8 cellular contexts compared by ENCODE assay signal in genomic region chr10:11782793-11783557, GRCh38. TPM values are rescaled to one million over a fixed set of nuclear protein-coding genes. Genes with fewer than 3 reads are reported as not detected.
A peak's percentile ranks its signal among the peaks of the same experiment; 100 is the strongest.
DNase-seq lines count a peak whose midpoint lies in the region; ATAC-seq and TF ChIP-seq lines count a peak whose summit lies in the region.

No MANE protein-coding gene starts in this region.

- no peak overlapping the region for H3K56ac ChIP-seq in mesendoderm (ENCODE audit: low read length)

- H3F3A ChIP-seq in OCI-LY1 (ENCODE audit: insufficient read depth, low read length) = no peaks in the 10 kb centered on the region

- H4K5ac ChIP-seq in mesendoderm (ENCODE audit: low read length) = no peak overlapping the region

- no peaks in the 10 kb centered on the region for H3K9me2 ChIP-seq in OCI-LY1 (ENCODE audit: low read depth, low read length)

- peak; percentile 61 for TF ChIP-seq CTCF in OCI-LY1 (IDR thresholded peaks at IDR 0.05; ENCODE audit: low read length)

- no peaks in the 10 kb centered on the region for H3K9me3 ChIP-seq in OCI-LY1 (ENCODE audit: low read length)

- WGBS in mesendoderm (ENCODE audit: extremely low coverage, insufficient coverage, low lambda C conversion rate) = no CpG with 5 or more reads among the region's 18 CpGs

- no peak overlapping the region for H2BK15ac ChIP-seq in mesendoderm (replicated peaks; ENCODE audit: low read depth)

- DNase-seq in 8988T (peak; percentile 36), EL (peak; percentile 61), dedifferentiated amniotic fluid mesenchymal stem cell (ENCODE audit: extremely low spot score) (peak; percentile 72), mesendoderm (peak; percentile 77), HK-2 (ENCODE audit: unreplicated experiment) (no peak)
- no peak for DNase-seq in activated effector memory CD4-positive, alpha-beta T cell treated with Interleukin-2 at 50 U/mL for 16 hours

- no peak overlapping the region for H3K4me2 ChIP-seq in OCI-LY1 (ENCODE audit: low read length)
- H3K4me2 ChIP-seq in mesendoderm (ENCODE audit: low read length) = no peak overlapping the region

- no peak overlapping the region for H4K8ac ChIP-seq in mesendoderm (ENCODE audit: low read depth, low read length)

- H4K20me1 ChIP-seq in OCI-LY1 (ENCODE audit: insufficient read depth, low read length) = no peaks in the 10 kb centered on the region

- H3K4me1 ChIP-seq in OCI-LY1 (ENCODE audit: insufficient read depth, low read length, severe bottlenecking) (no peaks in the 10 kb centered on the region), mesendoderm (ENCODE audit: control insufficient read depth, low read depth, low read length) (no peaks in the 10 kb centered on the region)

- H3K79me2 ChIP-seq in OCI-LY1 (ENCODE audit: insufficient read depth, low read length) (no peaks in the 10 kb centered on the region), mesendoderm (ENCODE audit: control insufficient read depth, insufficient read depth, low read length) (no peaks in the 10 kb centered on the region)

- ATAC-seq in HG03159 (IDR thresholded peaks at IDR 0.05; ENCODE audit: unreplicated experiment) = peak; percentile 76

- H3K9ac ChIP-seq in OCI-LY1 (ENCODE audit: low read length) = no peak overlapping the region
- no peak overlapping the region for H3K9ac ChIP-seq in mesendoderm (ENCODE audit: low read length)

- no peak overlapping the region for H2BK120ac ChIP-seq in mesendoderm (ENCODE audit: low read depth, low read length)

- H3K27ac ChIP-seq in OCI-LY1 (ENCODE audit: low read depth, low read length, poor library complexity, severe bottlenecking) = no peak overlapping the region
- H3K27ac ChIP-seq in mesendoderm (ENCODE audit: low read depth, low read length) = no peak overlapping the region

- H2AK5ac ChIP-seq in mesendoderm (ENCODE audit: low read length) = no peak overlapping the region

- H3K36me3 ChIP-seq in OCI-LY1 (ENCODE audit: insufficient read depth, low read length) (no peaks in the 10 kb centered on the region), mesendoderm (ENCODE audit: control insufficient read depth, insufficient read depth, low read length) (no peaks in the 10 kb centered on the region)

- H3K4me3 ChIP-seq in OCI-LY1 (ENCODE audit: low read depth, low read length, poor library complexity, severe bottlenecking) (no peak overlapping the region), mesendoderm (ENCODE audit: low read length) (no peak overlapping the region)

- H3K4ac ChIP-seq in mesendoderm (ENCODE audit: low read depth, low read length) = no peak overlapping the region

- no peak overlapping the region for H2BK5ac ChIP-seq in mesendoderm (ENCODE audit: low read length)

- H2AFZ ChIP-seq in OCI-LY1 (ENCODE audit: low read length) = no peak overlapping the region

- no peak overlapping the region for H3K18ac ChIP-seq in mesendoderm (ENCODE audit: low read length)

- H3K27me3 ChIP-seq in OCI-LY1 (ENCODE audit: insufficient read depth, low read length) = no peaks in the 10 kb centered on the region; the same call in 1 of the 2 replicates
- no peaks in the 10 kb centered on the region for H3K27me3 ChIP-seq in mesendoderm (ENCODE audit: insufficient read depth, low read length, poor library complexity)

- H3K23ac ChIP-seq in mesendoderm (ENCODE audit: low read length) = no peak overlapping the region

- H3K79me1 ChIP-seq in mesendoderm (ENCODE audit: low read length) = no peaks in the 10 kb centered on the region

RNA-seq across cellular contexts. Expression of gene PROSER2, which starts 40.2 kb away (rescaled TPM):
- 9.8 TPM for polyA plus RNA-seq in mesendoderm (2013, experiment 1 of 2)
- polyA plus RNA-seq in mesendoderm (2013, experiment 2 of 2) = 9.5 TPM

RNA-seq across cellular contexts. Expression of gene ECHDC3, which starts 40.8 kb away (rescaled TPM):
- polyA plus RNA-seq in mesendoderm (2013, experiment 1 of 2) = 7.4 TPM
- polyA plus RNA-seq in mesendoderm (2013, experiment 2 of 2) = 6.2 TPM

Comparison
In these comparisons a context has a peak if more than half of its experiments do, and no peak if none do; other contexts are left out.
1. DNase-seq: peak in 8988T (single experiment), EL (single experiment), dedifferentiated amniotic fluid mesenchymal stem cell (single experiment) and mesendoderm (single experiment); none in HK-2 (single experiment) and activated effector memory CD4-positive, alpha-beta T cell treated with Interleukin-2 at 50 U/mL for 16 hours (single experiment).